8 cellular contexts compared by ENCODE assay signal in genomic region chr6:6942826-6943225, GRCh38.
DNase-seq lines count a peak whose midpoint lies in the region; ATAC-seq and TF ChIP-seq lines count a peak whose summit lies in the region.

No MANE protein-coding gene starts in this region.

- H3K27ac Mint-ChIP-seq in stimulated activated memory B cell treated with anti-CD40 and anti-IgM and Interleukin-4, amounts not matched to agents 10 μg/mL and 1 μg/mL and 100 μg/mL, for 72 hours: peak overlapping the region; percentile 87

- DNase-seq in GM10248 (ENCODE audit: extremely low spot score): peak; percentile 48
- DNase-seq in NCI-H345 treated with DMSO at 0.1 percent for 48 hours (lab: John Stamatoyannopoulos, UW; ENCODE audit: unreplicated experiment): peak; percentile 10
- DNase-seq in fibroblast of lung (ENCODE audit: low read depth in 2 of 2): peak; percentile 21 to 72
- no peak for DNase-seq in LoVo (ENCODE audit: low spot score)
- DNase-seq in posterior vena cava (ENCODE audit: low spot score): no peak
- no peak for DNase-seq in activated CD4-positive, CD25-positive, alpha-beta regulatory T cell (lab: John Stamatoyannopoulos, UW)

- H3K27me3 Mint-ChIP-seq in stimulated activated memory B cell treated with anti-CD40 and anti-IgM and Interleukin-4, amounts not matched to agents 10 μg/mL and 1 μg/mL and 100 μg/mL, for 72 hours: no peaks in the 10 kb centered on the region

- POLR2A ChIA-PET in GM10248 (lab: Yijun Ruan, JAX): interaction anchor here (0.7 kb wide), 1 partner anchor 266 kb away, joined by 4 read pairs; no protein-coding TSS in a partner anchor

- no peaks in the 10 kb centered on the region for H3K36me3 ChIP-seq in fibroblast of lung (ENCODE audit: control insufficient read depth, insufficient read depth, low read length)

- peaks cover 17% of the 10 kb centered on the region for H3K4me1 Mint-ChIP-seq in stimulated activated memory B cell treated with anti-CD40 and anti-IgM and Interleukin-4, amounts not matched to agents 10 μg/mL and 1 μg/mL and 100 μg/mL, for 72 hours

- intact Hi-C loops in posterior vena cava (cut with DNase I): no loop called here

- no peaks in the 10 kb centered on the region for H3K9me3 Mint-ChIP-seq in stimulated activated memory B cell treated with anti-CD40 and anti-IgM and Interleukin-4, amounts not matched to agents 10 μg/mL and 1 μg/mL and 100 μg/mL, for 72 hours

- H3K4me3 Mint-ChIP-seq in stimulated activated memory B cell treated with anti-CD40 and anti-IgM and Interleukin-4, amounts not matched to agents 10 μg/mL and 1 μg/mL and 100 μg/mL, for 72 hours: peak overlapping the region; percentile 25

- no peaks in the 10 kb centered on the region for H3K36me3 Mint-ChIP-seq in stimulated activated memory B cell treated with anti-CD40 and anti-IgM and Interleukin-4, amounts not matched to agents 10 μg/mL and 1 μg/mL and 100 μg/mL, for 72 hours

- CTCF ChIA-PET in GM10248 (lab: Yijun Ruan, JAX): interaction anchor here (0.8 to 1.6 kb wide), 3 partner anchors 13 to 266 kb away, joined by 3 to 4 read pairs (median 3); no protein-coding TSS in a partner anchor

- ATAC-seq in HG02884 (IDR thresholded peaks at IDR 0.05; ENCODE audit: unreplicated experiment): peak; percentile 88
- ATAC-seq in stimulated activated memory B cell treated with anti-CD40 and anti-IgM and Interleukin-4, amounts not matched to agents 10 μg/mL and 1 μg/mL and 100 μg/mL, for 72 hours: peak; percentile 95

- H3K9me3 ChIP-seq in fibroblast of lung (ENCODE audit: control insufficient read depth, insufficient read depth, low read depth, low read length): no peaks in the 10 kb centered on the region

- peak overlapping the region in 1 of 4 experiments; percentile 34 for H3K4me3 ChIP-seq in fibroblast of lung (replicated peaks in 1 of 4; ENCODE audit: control extremely low read depth in 1 of 4, insufficient read depth in 1 of 4, low read depth in 3 of 4, low read length in 4 of 4)

- no peak for TF ChIP-seq CTCF in GM10248 (IDR thresholded peaks at IDR 0.05; ENCODE audit: control extremely low read depth, extremely low read depth, low read depth, missing control alignments)
- TF ChIP-seq CTCF in fibroblast of lung (conservative IDR thresholded peaks at IDR 0.05 in 1 of 2, IDR thresholded peaks at IDR 0.05 in 1 of 2; ENCODE audit: low read depth in 1 of 2, low read length in 2 of 2): no peak

- no peaks in the 10 kb centered on the region for H3K79me2 ChIP-seq in fibroblast of lung (ENCODE audit: control insufficient read depth, insufficient read depth, low read length)

- no peak overlapping the region for H2AFZ ChIP-seq in fibroblast of lung (ENCODE audit: low read length)

- no peak overlapping the region for H3K9ac ChIP-seq in fibroblast of lung (ENCODE audit: insufficient read depth, low read length)

- H3K4me1 ChIP-seq in fibroblast of lung (ENCODE audit: control insufficient read depth, extremely low read depth, insufficient read depth, low read length): no peaks in the 10 kb centered on the region

- no peaks in the 10 kb centered on the region for H3K27me3 ChIP-seq in fibroblast of lung (ENCODE audit: control insufficient read depth, insufficient read depth, low read length)

- H3K27ac ChIP-seq in fibroblast of lung (ENCODE audit: insufficient read depth, low read length): no peak overlapping the region

- H3K4me2 ChIP-seq in fibroblast of lung (ENCODE audit: extremely low read depth, insufficient read depth, low read length): no peak overlapping the region

- H4K20me1 ChIP-seq in fibroblast of lung (ENCODE audit: control insufficient read depth, extremely low read depth, insufficient read depth, low read length): no peaks in the 10 kb centered on the region

Comparison
In these comparisons a context has a peak if more than half of its experiments do, and no peak if none do; other contexts are left out.
1. DNase-seq: peak in GM10248 (single experiment), NCI-H345 treated with DMSO at 0.1 percent for 48 hours (single experiment) and fibroblast of lung (2 of 2); none in LoVo (single experiment), posterior vena cava (single experiment) and activated CD4-positive, CD25-positive, alpha-beta regulatory T cell (0 of 4).